In the genomic region with DNA sequence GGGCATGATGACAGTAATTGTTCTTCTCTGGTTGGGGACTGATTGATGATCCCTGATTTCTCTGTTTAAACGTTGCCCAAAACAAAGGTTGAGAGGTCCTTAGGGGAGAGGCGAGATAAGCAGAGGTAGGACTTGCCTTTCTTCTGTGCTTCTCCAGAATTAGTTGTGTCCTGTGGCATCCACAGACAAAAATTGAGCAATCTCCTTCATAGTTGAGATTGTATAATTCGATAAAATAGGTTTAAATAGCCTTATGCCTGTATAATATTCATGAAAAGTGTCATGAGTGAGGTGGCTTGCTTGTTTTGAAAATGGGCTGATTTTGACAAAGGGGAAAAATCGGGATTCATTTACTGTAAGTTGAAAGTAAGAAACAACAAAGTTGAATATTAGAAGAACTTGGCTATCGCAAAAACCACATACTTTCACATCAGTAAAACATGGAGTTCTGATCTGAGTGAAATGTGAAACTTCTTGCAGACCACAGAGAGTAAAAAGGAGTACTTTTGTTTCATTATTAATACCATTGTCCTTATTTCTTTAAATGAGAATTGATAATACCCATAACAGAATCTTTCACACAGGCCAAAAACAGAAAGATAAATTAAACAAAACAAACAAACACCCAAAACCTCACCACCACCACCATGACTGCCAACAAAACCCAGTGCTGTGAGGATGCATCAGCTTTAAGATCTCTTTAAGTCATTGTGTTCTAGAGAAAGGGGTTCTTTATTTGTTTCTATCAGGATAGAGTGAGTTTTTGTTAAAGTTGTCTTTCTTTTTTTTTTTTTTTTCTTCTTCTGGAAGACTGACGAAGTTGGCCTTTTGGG, we compare ENCODE assay signal across 1 cellular context.
TF ChIP-seq lines count a peak whose summit lies in the region.

No MANE protein-coding gene starts in this region.

TF ChIP-seq in GM12878, 131 proteins besides CTCF, POLR2A, EP300 and RAD21 (continued from another document and continues in another):
- TF ChIP-seq MTA3 (IDR thresholded peaks at IDR 0.05; ENCODE audit: borderline replicate concordance, low read length), result peak; percentile 79; the same call in 1 of the 2 replicates
- TF ChIP-seq HSF1 (IDR thresholded peaks at IDR 0.05; ENCODE audit: low read depth, low read length), result no peak
- TF ChIP-seq CEBPZ (IDR thresholded peaks at IDR 0.05; ENCODE audit: low read depth, low read length), result no peak
- no peak for TF ChIP-seq HDAC2 (IDR thresholded peaks at IDR 0.05)
- TF ChIP-seq NR2F1 (conservative IDR thresholded peaks at IDR 0.05), result peak; percentile 48
- no peak for TF ChIP-seq HDAC6 (IDR thresholded peaks at IDR 0.05; ENCODE audit: unreplicated experiment)
- TF ChIP-seq, protein P1, sequence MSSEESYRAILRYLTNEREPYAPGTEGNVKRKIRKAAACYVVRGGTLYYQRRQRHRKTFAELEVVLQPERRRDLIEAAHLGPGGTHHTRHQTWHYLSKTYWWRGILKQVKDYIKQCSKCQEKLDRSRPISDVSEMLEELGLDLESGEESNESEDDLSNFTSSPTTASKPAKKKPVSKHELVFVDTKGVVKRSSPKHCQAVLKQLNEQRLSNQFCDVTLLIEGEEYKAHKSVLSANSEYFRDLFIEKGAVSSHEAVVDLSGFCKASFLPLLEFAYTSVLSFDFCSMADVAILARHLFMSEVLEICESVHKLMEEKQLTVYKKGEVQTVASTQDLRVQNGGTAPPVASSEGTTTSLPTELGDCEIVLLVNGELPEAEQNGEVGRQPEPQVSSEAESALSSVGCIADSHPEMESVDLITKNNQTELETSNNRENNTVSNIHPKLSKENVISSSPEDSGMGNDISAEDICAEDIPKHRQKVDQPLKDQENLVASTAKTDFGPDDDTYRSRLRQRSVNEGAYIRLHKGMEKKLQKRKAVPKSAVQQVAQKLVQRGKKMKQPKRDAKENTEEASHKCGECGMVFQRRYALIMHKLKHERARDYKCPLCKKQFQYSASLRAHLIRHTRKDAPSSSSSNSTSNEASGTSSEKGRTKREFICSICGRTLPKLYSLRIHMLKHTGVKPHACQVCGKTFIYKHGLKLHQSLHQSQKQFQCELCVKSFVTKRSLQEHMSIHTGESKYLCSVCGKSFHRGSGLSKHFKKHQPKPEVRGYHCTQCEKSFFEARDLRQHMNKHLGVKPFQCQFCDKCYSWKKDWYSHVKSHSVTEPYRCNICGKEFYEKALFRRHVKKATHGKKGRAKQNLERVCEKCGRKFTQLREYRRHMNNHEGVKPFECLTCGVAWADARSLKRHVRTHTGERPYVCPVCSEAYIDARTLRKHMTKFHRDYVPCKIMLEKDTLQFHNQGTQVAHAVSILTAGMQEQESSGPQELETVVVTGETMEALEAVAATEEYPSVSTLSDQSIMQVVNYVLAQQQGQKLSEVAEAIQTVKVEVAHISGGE (CRISPR knock-in tag; IDR thresholded peaks at IDR 0.05), result no peak
- no peak for TF ChIP-seq ZBTB40 (IDR thresholded peaks at IDR 0.05; ENCODE audit: borderline replicate concordance)
- no peak for TF ChIP-seq ATF7 (IDR thresholded peaks at IDR 0.05; ENCODE audit: low read depth)
- TF ChIP-seq LARP7 (IDR thresholded peaks at IDR 0.05), result no peak
- TF ChIP-seq ZNF687 (IDR thresholded peaks at IDR 0.05), result no peak
- TF ChIP-seq, protein P2, sequence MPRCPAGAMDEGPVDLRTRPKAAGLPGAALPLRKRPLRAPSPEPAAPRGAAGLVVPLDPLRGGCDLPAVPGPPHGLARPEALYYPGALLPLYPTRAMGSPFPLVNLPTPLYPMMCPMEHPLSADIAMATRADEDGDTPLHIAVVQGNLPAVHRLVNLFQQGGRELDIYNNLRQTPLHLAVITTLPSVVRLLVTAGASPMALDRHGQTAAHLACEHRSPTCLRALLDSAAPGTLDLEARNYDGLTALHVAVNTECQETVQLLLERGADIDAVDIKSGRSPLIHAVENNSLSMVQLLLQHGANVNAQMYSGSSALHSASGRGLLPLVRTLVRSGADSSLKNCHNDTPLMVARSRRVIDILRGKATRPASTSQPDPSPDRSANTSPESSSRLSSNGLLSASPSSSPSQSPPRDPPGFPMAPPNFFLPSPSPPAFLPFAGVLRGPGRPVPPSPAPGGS (IDR thresholded peaks at IDR 0.05; ENCODE audit: borderline replicate concordance, insufficient read depth, low read depth, low read length, poor library complexity, severe bottlenecking), result peak; percentile 68
- 0 out of 3 replicates have a peak, but pooled peaks have one; percentile 42 for TF ChIP-seq POU2F2 (IDR thresholded peaks at IDR 0.05; ENCODE audit: borderline replicate concordance, low read depth, low read length)
- TF ChIP-seq, protein P3, sequence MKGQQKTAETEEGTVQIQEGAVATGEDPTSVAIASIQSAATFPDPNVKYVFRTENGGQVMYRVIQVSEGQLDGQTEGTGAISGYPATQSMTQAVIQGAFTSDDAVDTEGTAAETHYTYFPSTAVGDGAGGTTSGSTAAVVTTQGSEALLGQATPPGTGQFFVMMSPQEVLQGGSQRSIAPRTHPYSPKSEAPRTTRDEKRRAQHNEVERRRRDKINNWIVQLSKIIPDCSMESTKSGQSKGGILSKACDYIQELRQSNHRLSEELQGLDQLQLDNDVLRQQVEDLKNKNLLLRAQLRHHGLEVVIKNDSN (IDR thresholded peaks at IDR 0.05; ENCODE audit: borderline replicate concordance, extremely low read length, insufficient read depth, low read depth, low read length), result no peak
- TF ChIP-seq SUZ12 (IDR thresholded peaks at IDR 0.05; ENCODE audit: unreplicated experiment), result no peak
- TF ChIP-seq BCLAF1 (IDR thresholded peaks at IDR 0.05), result no peak
- no peak for TF ChIP-seq SMARCA5 (IDR thresholded peaks at IDR 0.05)
- TF ChIP-seq TCF12 (IDR thresholded peaks at IDR 0.05; ENCODE audit: low read depth, low read length), result 0 out of 2 replicates have a peak, but pooled peaks have one; percentile 25
- TF ChIP-seq RELA (IDR thresholded peaks at IDR 0.05; ENCODE audit: borderline replicate concordance, partially characterized antibody), result no peak
- no peak for TF ChIP-seq ATF3 (IDR thresholded peaks at IDR 0.05; ENCODE audit: borderline replicate concordance, extremely low read depth, low read depth, low read length)
- peak; percentile 53; the same call in 1 of the 2 replicates for TF ChIP-seq SREBF1 (IDR thresholded peaks at IDR 0.05; ENCODE audit: low read length)
- TF ChIP-seq ZSCAN29 (IDR thresholded peaks at IDR 0.05), result no peak
